10 cellular contexts compared by ENCODE assay signal in the genomic region with DNA sequence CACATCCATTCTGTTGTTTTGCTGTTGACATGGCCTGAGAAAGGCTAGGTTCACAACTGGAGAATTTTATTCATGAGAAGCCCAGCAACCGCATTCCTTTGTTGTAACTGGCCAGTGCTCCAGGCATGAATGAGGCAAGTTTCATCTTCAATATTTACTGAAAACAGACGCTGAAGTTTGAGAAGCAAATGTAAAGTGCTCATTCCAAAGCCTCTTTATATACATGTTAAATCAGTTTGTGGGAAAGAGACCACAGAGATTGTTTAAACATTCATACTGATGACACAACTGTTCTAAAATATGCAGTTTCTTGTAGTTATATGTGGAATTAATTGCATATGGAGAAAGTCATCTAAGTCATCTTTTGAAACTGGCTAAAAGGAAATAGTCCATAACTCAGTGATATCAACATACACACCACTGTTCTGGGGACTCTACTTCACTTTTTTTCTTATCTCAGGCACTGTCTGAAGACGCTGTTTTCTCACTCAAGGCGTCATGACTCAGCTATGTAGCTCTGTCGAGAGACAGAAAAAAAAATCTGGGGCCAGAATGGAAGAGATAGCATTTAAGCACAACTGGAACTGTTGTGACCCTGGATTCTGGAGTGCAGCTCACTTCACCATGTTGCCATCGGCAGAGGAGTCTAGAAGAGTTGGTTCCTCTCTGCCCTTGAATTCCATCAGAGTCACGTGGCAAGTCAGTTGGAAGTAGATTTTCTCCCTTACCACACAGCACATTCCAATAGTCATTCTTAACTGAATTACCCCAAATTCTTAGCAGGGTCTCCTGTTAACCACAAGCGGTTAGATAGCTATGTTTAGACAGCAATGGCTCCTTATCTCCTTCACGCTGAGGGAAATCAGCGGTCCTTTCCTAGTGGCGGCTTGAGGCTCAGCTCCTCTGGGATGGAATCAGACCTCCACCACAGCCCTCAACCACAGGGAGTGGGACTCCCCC.
A peak's percentile ranks its signal among the peaks of the same experiment; 100 is the strongest.
DNase-seq lines count a peak whose midpoint lies in the region; ATAC-seq, FAIRE-seq and TF ChIP-seq lines count a peak whose summit lies in the region.
"Had no signal": no experiment of that assay in that cellular context is flagged by ENCODE, and none has a peak within 500 bp of the region (broad histone marks: within the 10 kb centered on the region; RNA-seq: fewer than 3 reads in every experiment).

No MANE protein-coding gene starts in this region.

- POLR2A ChIA-PET in A549 (lab: Yijun Ruan, JAX), result no interaction called here

- DNase-seq in A549 (ENCODE audit: low read depth in 1 of 2, low spot score in 1 of 2) (peak in 1 of 2 experiments; percentile 17), HPDE6-E6E7 (ENCODE audit: extremely low spot score) (peak; percentile 26), amniotic epithelial cell (ENCODE audit: low read depth) (peak; percentile 97), left ventricle myocardium superior (no peak), DMS79 (lab: John Stamatoyannopoulos, UW) (no peak)
- no peak for DNase-seq in stimulated activated CD4-positive, alpha-beta T cell treated with anti-CD3 and anti-CD28 coated beads, Interleukin-4, amount 100 ng/mL, for 4 hours
- no peak for DNase-seq in activated naive CD4-positive, alpha-beta T cell treated with Interleukin-2 at 50 U/mL for 16 hours
- DNase-seq in effector CD8-positive, alpha-beta T cell (lab: John Stamatoyannopoulos, UW), result no peak

- H3K4me1 ChIP-seq in A549, result peaks cover 14% of the 10 kb centered on the region
- H3K4me1 ChIP-seq: suprapubic skin had no signal

- TF ChIP-seq POLR2A in A549 (IDR thresholded peaks at IDR 0.05; ENCODE audit: low read length), result no peak

- TF ChIP-seq RAD21 in A549 (conservative IDR thresholded peaks at IDR 0.05 in 1 of 2, IDR thresholded peaks at IDR 0.05 in 1 of 2), result no peak

- ATAC-seq in A549 (peak in 1 of 2 experiments; percentile 77; a peak in 3 of 6 replicates), left ventricle myocardium superior (peak; percentile 56)
- ATAC-seq: left lobe of liver had no signal

- no peak overlapping the region for H3K4me3 ChIP-seq in A549
- H3K4me3 ChIP-seq: suprapubic skin had no signal

- intact Hi-C loops in left ventricle myocardium superior (cut with micrococcal nuclease), result loop anchor here (10.0 kb wide), 1 partner anchor 109 kb away; no protein-coding TSS in a partner anchor

- H3K27ac ChIP-seq in A549, result peak overlapping the region in 1 of 2 experiments; percentile 4; a peak in 1 of 6 replicates
- H3K27ac ChIP-seq: suprapubic skin had no signal

- H3K4me2 ChIP-seq in A549, result peak overlapping the region; percentile 23; the same call in 2 of the 3 replicates

- no peak for TF ChIP-seq CTCF in A549 (IDR thresholded peaks at IDR 0.05)

- CTCF ChIA-PET in A549 (lab: Yijun Ruan, JAX), result interaction anchor here (1.3 to 3.7 kb wide), 5 partner anchors 9 to 521 kb away, joined by 3 to 19 read pairs (median 5); no protein-coding TSS in a partner anchor

- no peak for TF ChIP-seq EP300 in A549 (IDR thresholded peaks at IDR 0.05)

- H3K9me3 ChIP-seq in A549, result no peaks in the 10 kb centered on the region
- H3K9me3 ChIP-seq: suprapubic skin had no signal

- WGBS in A549 (ENCODE audit: missing lambda C conversion rate), result 57% methylated on average over 11 of the region's 11 CpGs

- no peak for FAIRE-seq in A549 (lab: Jason Lieb, UNC)

TF ChIP-seq in A549, 52 proteins besides CTCF, POLR2A, EP300 and RAD21:
- TF ChIP-seq, protein P1, sequence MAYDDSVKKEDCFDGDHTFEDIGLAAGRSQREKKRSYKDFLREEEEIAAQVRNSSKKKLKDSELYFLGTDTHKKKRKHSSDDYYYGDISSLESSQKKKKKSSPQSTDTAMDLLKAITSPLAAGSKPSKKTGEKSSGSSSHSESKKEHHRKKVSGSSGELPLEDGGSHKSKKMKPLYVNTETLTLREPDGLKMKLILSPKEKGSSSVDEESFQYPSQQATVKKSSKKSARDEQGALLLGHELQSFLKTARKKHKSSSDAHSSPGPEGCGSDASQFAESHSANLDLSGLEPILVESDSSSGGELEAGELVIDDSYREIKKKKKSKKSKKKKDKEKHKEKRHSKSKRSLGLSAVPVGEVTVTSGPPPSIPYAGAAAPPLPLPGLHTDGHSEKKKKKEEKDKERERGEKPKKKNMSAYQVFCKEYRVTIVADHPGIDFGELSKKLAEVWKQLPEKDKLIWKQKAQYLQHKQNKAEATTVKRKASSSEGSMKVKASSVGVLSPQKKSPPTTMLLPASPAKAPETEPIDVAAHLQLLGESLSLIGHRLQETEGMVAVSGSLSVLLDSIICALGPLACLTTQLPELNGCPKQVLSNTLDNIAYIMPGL (CRISPR knock-in tag; IDR thresholded peaks at IDR 0.05; ENCODE audit: borderline replicate concordance), result no peak
- TF ChIP-seq, protein P2, sequence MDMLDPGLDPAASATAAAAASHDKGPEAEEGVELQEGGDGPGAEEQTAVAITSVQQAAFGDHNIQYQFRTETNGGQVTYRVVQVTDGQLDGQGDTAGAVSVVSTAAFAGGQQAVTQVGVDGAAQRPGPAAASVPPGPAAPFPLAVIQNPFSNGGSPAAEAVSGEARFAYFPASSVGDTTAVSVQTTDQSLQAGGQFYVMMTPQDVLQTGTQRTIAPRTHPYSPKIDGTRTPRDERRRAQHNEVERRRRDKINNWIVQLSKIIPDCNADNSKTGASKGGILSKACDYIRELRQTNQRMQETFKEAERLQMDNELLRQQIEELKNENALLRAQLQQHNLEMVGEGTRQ (IDR thresholded peaks at IDR 0.05), result peak; percentile 9; the same call in 1 of the 2 replicates
- TF ChIP-seq, protein P3, sequence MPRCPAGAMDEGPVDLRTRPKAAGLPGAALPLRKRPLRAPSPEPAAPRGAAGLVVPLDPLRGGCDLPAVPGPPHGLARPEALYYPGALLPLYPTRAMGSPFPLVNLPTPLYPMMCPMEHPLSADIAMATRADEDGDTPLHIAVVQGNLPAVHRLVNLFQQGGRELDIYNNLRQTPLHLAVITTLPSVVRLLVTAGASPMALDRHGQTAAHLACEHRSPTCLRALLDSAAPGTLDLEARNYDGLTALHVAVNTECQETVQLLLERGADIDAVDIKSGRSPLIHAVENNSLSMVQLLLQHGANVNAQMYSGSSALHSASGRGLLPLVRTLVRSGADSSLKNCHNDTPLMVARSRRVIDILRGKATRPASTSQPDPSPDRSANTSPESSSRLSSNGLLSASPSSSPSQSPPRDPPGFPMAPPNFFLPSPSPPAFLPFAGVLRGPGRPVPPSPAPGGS (IDR thresholded peaks at IDR 0.05), result no peak
- no peak for TF ChIP-seq CHD4 (IDR thresholded peaks at IDR 0.05; ENCODE audit: borderline replicate concordance)
- no peak for TF ChIP-seq HOXB13 (CRISPR knock-in tag; IDR thresholded peaks at IDR 0.05; ENCODE audit: low read depth)
- TF ChIP-seq MYC (IDR thresholded peaks at IDR 0.05; ENCODE audit: borderline replicate concordance, low read length), result no peak
- TF ChIP-seq NR3C1 (IDR thresholded peaks at IDR 0.05), result no peak
- TF ChIP-seq, protein P4, sequence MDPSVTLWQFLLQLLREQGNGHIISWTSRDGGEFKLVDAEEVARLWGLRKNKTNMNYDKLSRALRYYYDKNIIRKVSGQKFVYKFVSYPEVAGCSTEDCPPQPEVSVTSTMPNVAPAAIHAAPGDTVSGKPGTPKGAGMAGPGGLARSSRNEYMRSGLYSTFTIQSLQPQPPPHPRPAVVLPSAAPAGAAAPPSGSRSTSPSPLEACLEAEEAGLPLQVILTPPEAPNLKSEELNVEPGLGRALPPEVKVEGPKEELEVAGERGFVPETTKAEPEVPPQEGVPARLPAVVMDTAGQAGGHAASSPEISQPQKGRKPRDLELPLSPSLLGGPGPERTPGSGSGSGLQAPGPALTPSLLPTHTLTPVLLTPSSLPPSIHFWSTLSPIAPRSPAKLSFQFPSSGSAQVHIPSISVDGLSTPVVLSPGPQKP (IDR thresholded peaks at IDR 0.05; ENCODE audit: low read depth, low read length), result no peak

Comparison
In these comparisons a context has a peak if more than half of its experiments do, and no peak if none do; other contexts are left out.
1. DNase-seq: peak in HPDE6-E6E7 (single experiment) and amniotic epithelial cell (single experiment); none in left ventricle myocardium superior (single experiment), DMS79 (single experiment), stimulated activated CD4-positive, alpha-beta T cell treated with anti-CD3 and anti-CD28 coated beads, Interleukin-4, amount 100 ng/mL, for 4 hours (0 of 2), activated naive CD4-positive, alpha-beta T cell treated with Interleukin-2 at 50 U/mL for 16 hours (single experiment) and effector CD8-positive, alpha-beta T cell (single experiment).